ENCODE assay signal across 17 cellular contexts in genomic region chr2:237120956-237121720, GRCh38.
"Had no signal": no experiment of that assay in that cellular context is flagged by ENCODE, and none has a peak within 500 bp of the region (broad histone marks: within the 10 kb centered on the region; RNA-seq: fewer than 3 reads in every experiment).

No MANE protein-coding gene starts in this region.

- H3K27ac Mint-ChIP-seq: activated CD4-positive, alpha-beta T cell treated with anti-CD3 and anti-CD28 coated beads, Interleukin-2, amount 10 ng/mL, durations not matched to agents 7 days and 5 days; activated CD8-positive, alpha-beta T cell treated with anti-CD3 and anti-CD28 coated beads, Interleukin-2, amount 10 ng/mL, durations not matched to agents 7 days and 5 days; dendritic cell treated with granulocyte-macrophage colony-stimulating factor and Interleukin-4, amounts not matched to agents 40 ng/mL and 50 ng/mL, for 4 days; nephron had no signal

- H3K36me3 ChIP-seq: ascending aorta, right atrium auricular region, stomach, thoracic aorta, upper lobe of right lung had no signal

- H3K4me3 Mint-ChIP-seq: activated CD4-positive, alpha-beta T cell treated with anti-CD3 and anti-CD28 coated beads, Interleukin-2, amount 10 ng/mL, durations not matched to agents 7 days and 5 days; activated CD8-positive, alpha-beta T cell treated with anti-CD3 and anti-CD28 coated beads, Interleukin-2, amount 10 ng/mL, durations not matched to agents 7 days and 5 days; activated T-cell treated with anti-CD3 and anti-CD28 coated beads, Interleukin-2, amount 50 U/mL, for 4 hours; dendritic cell treated with granulocyte-macrophage colony-stimulating factor and Interleukin-4, amounts not matched to agents 40 ng/mL and 50 ng/mL, for 4 days; nephron had no signal

- H3K9me3 ChIP-seq: ascending aorta, right atrium auricular region, stomach, thoracic aorta, upper lobe of right lung had no signal

- H3K27me3 Mint-ChIP-seq: activated CD4-positive, alpha-beta T cell treated with anti-CD3 and anti-CD28 coated beads, Interleukin-2, amount 10 ng/mL, durations not matched to agents 7 days and 5 days had no signal

- H3K27ac ChIP-seq: ascending aorta, right atrium auricular region, thoracic aorta, upper lobe of right lung had no signal

- H3K4me3 ChIP-seq: ascending aorta, right atrium auricular region, stomach, thoracic aorta, upper lobe of right lung had no signal

- H3K9me3 Mint-ChIP-seq: activated CD4-positive, alpha-beta T cell treated with anti-CD3 and anti-CD28 coated beads, Interleukin-2, amount 10 ng/mL, durations not matched to agents 7 days and 5 days; activated T-cell treated with anti-CD3 and anti-CD28 coated beads, Interleukin-2, amount 50 U/mL, for 4 hours; dendritic cell treated with granulocyte-macrophage colony-stimulating factor and Interleukin-4, amounts not matched to agents 40 ng/mL and 50 ng/mL, for 4 days had no signal

- H3K4me1 ChIP-seq: ascending aorta, right atrium auricular region, upper lobe of right lung had no signal

- DNase-seq: activated CD4-positive, alpha-beta T cell treated with anti-CD3 and anti-CD28 coated beads, Interleukin-2, amount 10 ng/mL, durations not matched to agents 7 days and 5 days; activated CD8-positive, alpha-beta T cell treated with anti-CD3 and anti-CD28 coated beads, Interleukin-2, amount 10 ng/mL, durations not matched to agents 7 days and 5 days; activated effector memory CD4-positive, alpha-beta T cell treated with Interleukin-2 at 50 U/mL for 16 hours; activated naive CD4-positive, alpha-beta T cell treated with anti-CD3 and anti-CD28 coated beads, Interleukin-2, amount 50 U/mL, for 16 hours; activated T-cell treated with anti-CD3 and anti-CD28 coated beads, Interleukin-2, amount 50 U/mL, for 4 hours; effector CD8-positive, alpha-beta T cell; nucleus accumbens; small intestine; stimulated activated CD4-positive, alpha-beta T cell treated with anti-CD3 and anti-CD28 coated beads, Interleukin-4, amount 100 ng/mL, for 1 hour; stomach; T1000; upper lobe of right lung had no signal

- H3K4me1 Mint-ChIP-seq: activated CD4-positive, alpha-beta T cell treated with anti-CD3 and anti-CD28 coated beads, Interleukin-2, amount 10 ng/mL, durations not matched to agents 7 days and 5 days had no signal

- H3K27me3 ChIP-seq: ascending aorta, right atrium auricular region, stomach, upper lobe of right lung had no signal
